ENCODE assay signal across 1 cellular context in the genomic region with DNA sequence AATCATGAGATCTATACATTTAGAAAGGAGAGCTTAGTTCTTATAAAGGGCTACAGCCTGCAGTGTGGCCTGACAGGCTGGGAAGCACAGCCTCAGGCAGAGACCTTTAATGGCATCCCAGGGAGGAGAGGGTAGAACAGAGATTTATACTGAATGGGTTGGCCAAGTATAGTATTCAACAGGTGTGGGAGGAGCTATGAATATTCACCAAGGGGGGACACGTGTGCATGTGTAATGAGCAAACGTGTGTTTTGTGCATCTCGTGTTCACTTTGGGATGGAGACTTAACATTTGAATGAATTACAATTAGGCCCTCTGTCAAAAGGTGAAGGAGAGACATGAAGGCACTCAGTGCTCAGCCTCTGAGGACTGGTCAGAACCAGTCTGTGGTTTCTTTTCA.
TF ChIP-seq lines count a peak whose summit lies in the region.

No MANE protein-coding gene starts in this region.

TF ChIP-seq in IMR-90, 13 proteins besides CTCF, POLR2A, EP300 and RAD21:
- TF ChIP-seq MAZ (IDR thresholded peaks at IDR 0.05; ENCODE audit: borderline replicate concordance, low read depth, low read length), result no peak
- no peak for TF ChIP-seq MAFK (IDR thresholded peaks at IDR 0.05; ENCODE audit: low read depth, low read length)
- TF ChIP-seq BHLHE40 (IDR thresholded peaks at IDR 0.05; ENCODE audit: low read depth, low read length), result no peak
- TF ChIP-seq RCOR1 (IDR thresholded peaks at IDR 0.05; ENCODE audit: insufficient replicate concordance, low read length), result no peak
- TF ChIP-seq NFE2L2 (IDR thresholded peaks at IDR 0.05; ENCODE audit: low read depth, low read length), result no peak
